In genomic region chr16:73150790-73151189, GRCh38 we compare ENCODE assay signal across 15 cellular contexts.
"Had no signal": no experiment of that assay in that cellular context is flagged by ENCODE, and none has a peak within 500 bp of the region (broad histone marks: within the 10 kb centered on the region; RNA-seq: fewer than 3 reads in every experiment).

No MANE protein-coding gene starts in this region.

- H3K27ac Mint-ChIP-seq: memory B cell had no signal

- DNase-seq: dermis blood vessel endothelial cell; esophagus squamous epithelium; foreskin fibroblast; kidney; left cardiac atrium; left ventricle myocardium inferior; lower lobe of right lung; naive B cell; stimulated activated naive CD4-positive, alpha-beta T cell; upper lobe of left lung; uterus had no signal

- H3K4me3 Mint-ChIP-seq: memory B cell, naive B cell, nephron had no signal

- H3K36me3 ChIP-seq: esophagus squamous epithelium, left ventricle myocardium inferior, lower lobe of right lung, neutrophil, upper lobe of left lung, uterus had no signal

- H3K9me3 Mint-ChIP-seq: nephron had no signal

- H3K4me3 ChIP-seq: esophagus squamous epithelium, left ventricle myocardium inferior, lower lobe of right lung, upper lobe of left lung, uterus had no signal

- H3K9me3 ChIP-seq: esophagus squamous epithelium, left ventricle myocardium inferior, lower lobe of right lung, neutrophil, upper lobe of left lung, uterus had no signal

- ATAC-seq: left cardiac atrium, lower lobe of right lung, sciatic nerve had no signal

- H3K36me3 Mint-ChIP-seq: naive B cell had no signal

- H3K4me1 ChIP-seq: esophagus squamous epithelium, left ventricle myocardium inferior, uterus had no signal

- H3K27me3 ChIP-seq: esophagus squamous epithelium, upper lobe of left lung, uterus had no signal
